1 cellular context compared by ENCODE assay signal in genomic region chr12:46387697-46388096, GRCh38.
TF ChIP-seq lines count a peak whose summit lies in the region.

No MANE protein-coding gene starts in this region.

TF ChIP-seq in H1, 55 proteins besides CTCF, POLR2A, EP300 and RAD21 (continued from another document):
- TF ChIP-seq, protein P1, sequence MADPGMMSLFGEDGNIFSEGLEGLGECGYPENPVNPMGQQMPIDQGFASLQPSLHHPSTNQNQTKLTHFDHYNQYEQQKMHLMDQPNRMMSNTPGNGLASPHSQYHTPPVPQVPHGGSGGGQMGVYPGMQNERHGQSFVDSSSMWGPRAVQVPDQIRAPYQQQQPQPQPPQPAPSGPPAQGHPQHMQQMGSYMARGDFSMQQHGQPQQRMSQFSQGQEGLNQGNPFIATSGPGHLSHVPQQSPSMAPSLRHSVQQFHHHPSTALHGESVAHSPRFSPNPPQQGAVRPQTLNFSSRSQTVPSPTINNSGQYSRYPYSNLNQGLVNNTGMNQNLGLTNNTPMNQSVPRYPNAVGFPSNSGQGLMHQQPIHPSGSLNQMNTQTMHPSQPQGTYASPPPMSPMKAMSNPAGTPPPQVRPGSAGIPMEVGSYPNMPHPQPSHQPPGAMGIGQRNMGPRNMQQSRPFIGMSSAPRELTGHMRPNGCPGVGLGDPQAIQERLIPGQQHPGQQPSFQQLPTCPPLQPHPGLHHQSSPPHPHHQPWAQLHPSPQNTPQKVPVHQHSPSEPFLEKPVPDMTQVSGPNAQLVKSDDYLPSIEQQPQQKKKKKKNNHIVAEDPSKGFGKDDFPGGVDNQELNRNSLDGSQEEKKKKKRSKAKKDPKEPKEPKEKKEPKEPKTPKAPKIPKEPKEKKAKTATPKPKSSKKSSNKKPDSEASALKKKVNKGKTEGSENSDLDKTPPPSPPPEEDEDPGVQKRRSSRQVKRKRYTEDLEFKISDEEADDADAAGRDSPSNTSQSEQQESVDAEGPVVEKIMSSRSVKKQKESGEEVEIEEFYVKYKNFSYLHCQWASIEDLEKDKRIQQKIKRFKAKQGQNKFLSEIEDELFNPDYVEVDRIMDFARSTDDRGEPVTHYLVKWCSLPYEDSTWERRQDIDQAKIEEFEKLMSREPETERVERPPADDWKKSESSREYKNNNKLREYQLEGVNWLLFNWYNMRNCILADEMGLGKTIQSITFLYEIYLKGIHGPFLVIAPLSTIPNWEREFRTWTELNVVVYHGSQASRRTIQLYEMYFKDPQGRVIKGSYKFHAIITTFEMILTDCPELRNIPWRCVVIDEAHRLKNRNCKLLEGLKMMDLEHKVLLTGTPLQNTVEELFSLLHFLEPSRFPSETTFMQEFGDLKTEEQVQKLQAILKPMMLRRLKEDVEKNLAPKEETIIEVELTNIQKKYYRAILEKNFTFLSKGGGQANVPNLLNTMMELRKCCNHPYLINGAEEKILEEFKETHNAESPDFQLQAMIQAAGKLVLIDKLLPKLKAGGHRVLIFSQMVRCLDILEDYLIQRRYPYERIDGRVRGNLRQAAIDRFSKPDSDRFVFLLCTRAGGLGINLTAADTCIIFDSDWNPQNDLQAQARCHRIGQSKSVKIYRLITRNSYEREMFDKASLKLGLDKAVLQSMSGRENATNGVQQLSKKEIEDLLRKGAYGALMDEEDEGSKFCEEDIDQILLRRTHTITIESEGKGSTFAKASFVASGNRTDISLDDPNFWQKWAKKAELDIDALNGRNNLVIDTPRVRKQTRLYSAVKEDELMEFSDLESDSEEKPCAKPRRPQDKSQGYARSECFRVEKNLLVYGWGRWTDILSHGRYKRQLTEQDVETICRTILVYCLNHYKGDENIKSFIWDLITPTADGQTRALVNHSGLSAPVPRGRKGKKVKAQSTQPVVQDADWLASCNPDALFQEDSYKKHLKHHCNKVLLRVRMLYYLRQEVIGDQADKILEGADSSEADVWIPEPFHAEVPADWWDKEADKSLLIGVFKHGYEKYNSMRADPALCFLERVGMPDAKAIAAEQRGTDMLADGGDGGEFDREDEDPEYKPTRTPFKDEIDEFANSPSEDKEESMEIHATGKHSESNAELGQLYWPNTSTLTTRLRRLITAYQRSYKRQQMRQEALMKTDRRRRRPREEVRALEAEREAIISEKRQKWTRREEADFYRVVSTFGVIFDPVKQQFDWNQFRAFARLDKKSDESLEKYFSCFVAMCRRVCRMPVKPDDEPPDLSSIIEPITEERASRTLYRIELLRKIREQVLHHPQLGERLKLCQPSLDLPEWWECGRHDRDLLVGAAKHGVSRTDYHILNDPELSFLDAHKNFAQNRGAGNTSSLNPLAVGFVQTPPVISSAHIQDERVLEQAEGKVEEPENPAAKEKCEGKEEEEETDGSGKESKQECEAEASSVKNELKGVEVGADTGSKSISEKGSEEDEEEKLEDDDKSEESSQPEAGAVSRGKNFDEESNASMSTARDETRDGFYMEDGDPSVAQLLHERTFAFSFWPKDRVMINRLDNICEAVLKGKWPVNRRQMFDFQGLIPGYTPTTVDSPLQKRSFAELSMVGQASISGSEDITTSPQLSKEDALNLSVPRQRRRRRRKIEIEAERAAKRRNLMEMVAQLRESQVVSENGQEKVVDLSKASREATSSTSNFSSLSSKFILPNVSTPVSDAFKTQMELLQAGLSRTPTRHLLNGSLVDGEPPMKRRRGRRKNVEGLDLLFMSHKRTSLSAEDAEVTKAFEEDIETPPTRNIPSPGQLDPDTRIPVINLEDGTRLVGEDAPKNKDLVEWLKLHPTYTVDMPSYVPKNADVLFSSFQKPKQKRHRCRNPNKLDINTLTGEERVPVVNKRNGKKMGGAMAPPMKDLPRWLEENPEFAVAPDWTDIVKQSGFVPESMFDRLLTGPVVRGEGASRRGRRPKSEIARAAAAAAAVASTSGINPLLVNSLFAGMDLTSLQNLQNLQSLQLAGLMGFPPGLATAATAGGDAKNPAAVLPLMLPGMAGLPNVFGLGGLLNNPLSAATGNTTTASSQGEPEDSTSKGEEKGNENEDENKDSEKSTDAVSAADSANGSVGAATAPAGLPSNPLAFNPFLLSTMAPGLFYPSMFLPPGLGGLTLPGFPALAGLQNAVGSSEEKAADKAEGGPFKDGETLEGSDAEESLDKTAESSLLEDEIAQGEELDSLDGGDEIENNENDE (IDR thresholded peaks at IDR 0.05; ENCODE audit: insufficient replicate concordance, low read length): no peak
- TF ChIP-seq SUZ12 (IDR thresholded peaks at IDR 0.05; ENCODE audit: low read length) (no peak), CHD2 (IDR thresholded peaks at IDR 0.05; ENCODE audit: low read length) (no peak), TEAD4 (IDR thresholded peaks at IDR 0.05; ENCODE audit: low read depth, low read length) (no peak), ZNF274 (IDR thresholded peaks at IDR 0.05; ENCODE audit: borderline replicate concordance, extremely low read depth, low read length) (no peak), SP1 (IDR thresholded peaks at IDR 0.05; ENCODE audit: low read depth, low read length) (no peak), EGR1 (IDR thresholded peaks at IDR 0.05; ENCODE audit: borderline replicate concordance, low read depth, low read length) (no peak), BCL11A (IDR thresholded peaks at IDR 0.05; ENCODE audit: low read depth in 2 of 2, low read length in 2 of 2) (no peak), BACH1 (IDR thresholded peaks at IDR 0.05; ENCODE audit: low read length) (no peak), ATF2 (IDR thresholded peaks at IDR 0.05; ENCODE audit: low read length) (no peak), GABPA (IDR thresholded peaks at IDR 0.05; ENCODE audit: borderline replicate concordance, insufficient read depth, low read length) (no peak), KDM1A (IDR thresholded peaks at IDR 0.05; ENCODE audit: borderline replicate concordance, low read length) (no peak), MAX (IDR thresholded peaks at IDR 0.05) (no peak)
- TF ChIP-seq, protein P2, sequence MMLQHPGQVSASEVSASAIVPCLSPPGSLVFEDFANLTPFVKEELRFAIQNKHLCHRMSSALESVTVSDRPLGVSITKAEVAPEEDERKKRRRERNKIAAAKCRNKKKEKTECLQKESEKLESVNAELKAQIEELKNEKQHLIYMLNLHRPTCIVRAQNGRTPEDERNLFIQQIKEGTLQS (IDR thresholded peaks at IDR 0.05; ENCODE audit: insufficient read depth, low read depth, low read length): no peak
TF ChIP-seq in H1: peak in this region for 0.
